17 cellular contexts compared by ENCODE assay signal in genomic region chr15:78329625-78330024, GRCh38. TPM values are rescaled to one million over a fixed set of nuclear protein-coding genes. Genes with fewer than 3 reads are reported as not detected.
"Had no signal": no experiment of that assay in that cellular context is flagged by ENCODE, and none has a peak within 500 bp of the region (broad histone marks: within the 10 kb centered on the region; RNA-seq: fewer than 3 reads in every experiment).

No MANE protein-coding gene starts in this region.

- H3K36me3 ChIP-seq: ascending aorta, gastroesophageal sphincter, heart right ventricle, ovary, thoracic aorta, upper lobe of right lung had no signal

- H3K4me1 ChIP-seq: ascending aorta, gastroesophageal sphincter, upper lobe of right lung had no signal

- H3K4me3 ChIP-seq: ascending aorta, dorsolateral prefrontal cortex, gastroesophageal sphincter, heart right ventricle, lung, ovary, thoracic aorta, upper lobe of right lung had no signal

- H3K27ac ChIP-seq: ascending aorta, dorsolateral prefrontal cortex, gastroesophageal sphincter, heart right ventricle, ovary, thoracic aorta, upper lobe of right lung had no signal

- H3K27me3 ChIP-seq: ascending aorta, ovary, upper lobe of right lung had no signal

- H3K4me1 Mint-ChIP-seq: activated naive CD4-positive, alpha-beta T cell treated with anti-CD3 and anti-CD28 coated beads, Interleukin-2, amount 10 ng/mL, durations not matched to agents 7 days and 5 days had no signal

- H3K27ac Mint-ChIP-seq: activated naive CD4-positive, alpha-beta T cell treated with anti-CD3 and anti-CD28 coated beads, Interleukin-2, amount 10 ng/mL, durations not matched to agents 7 days and 5 days; endodermal cell; T-helper 2 cell treated with Interferon-gamma antibody and Interleukin-4, amounts not matched to agents 5 μg/mL and 100 μg/mL, for 36 hours had no signal

- ATAC-seq: gastroesophageal sphincter, heart right ventricle, sciatic nerve, upper lobe of right lung had no signal

- H3K9me3 Mint-ChIP-seq: activated naive CD4-positive, alpha-beta T cell treated with anti-CD3 and anti-CD28 coated beads, Interleukin-2, amount 10 ng/mL, durations not matched to agents 7 days and 5 days; endodermal cell; neural crest cell; T-helper 2 cell treated with Interferon-gamma antibody and Interleukin-4, amounts not matched to agents 5 μg/mL and 100 μg/mL, for 36 hours had no signal

- H3K36me3 Mint-ChIP-seq: activated naive CD4-positive, alpha-beta T cell treated with anti-CD3 and anti-CD28 coated beads, Interleukin-2, amount 10 ng/mL, durations not matched to agents 7 days and 5 days had no signal

- H3K9me3 ChIP-seq: ascending aorta, heart right ventricle, ovary, thoracic aorta, upper lobe of right lung had no signal

- DNase-seq: activated CD4-positive, alpha-beta T cell treated with anti-CD3 and anti-CD28 coated beads, Interleukin-2, amount 50 U/mL, for 48 hours; activated naive CD4-positive, alpha-beta T cell treated with anti-CD3 and anti-CD28 coated beads, Interleukin-2, amount 10 ng/mL, durations not matched to agents 7 days and 5 days; dorsolateral prefrontal cortex; endodermal cell; heart right ventricle; midbrain; ovary; upper lobe of right lung had no signal

- H3K4me3 Mint-ChIP-seq: activated naive CD4-positive, alpha-beta T cell treated with anti-CD3 and anti-CD28 coated beads, Interleukin-2, amount 10 ng/mL, durations not matched to agents 7 days and 5 days; endodermal cell; neural crest cell; T-helper 2 cell treated with Interferon-gamma antibody and Interleukin-4, amounts not matched to agents 5 μg/mL and 100 μg/mL, for 36 hours had no signal

RNA-seq across cellular contexts. Expression of gene CRABP1, which starts 10.5 kb away (rescaled TPM):
- total RNA-seq: ascending aorta, chondrocyte, heart right ventricle, pulmonary artery endothelial cell, upper lobe of right lung had no signal
- polyA plus RNA-seq: heart right ventricle, lung had no signal
